18 cellular contexts compared by ENCODE assay signal in the genomic region with DNA sequence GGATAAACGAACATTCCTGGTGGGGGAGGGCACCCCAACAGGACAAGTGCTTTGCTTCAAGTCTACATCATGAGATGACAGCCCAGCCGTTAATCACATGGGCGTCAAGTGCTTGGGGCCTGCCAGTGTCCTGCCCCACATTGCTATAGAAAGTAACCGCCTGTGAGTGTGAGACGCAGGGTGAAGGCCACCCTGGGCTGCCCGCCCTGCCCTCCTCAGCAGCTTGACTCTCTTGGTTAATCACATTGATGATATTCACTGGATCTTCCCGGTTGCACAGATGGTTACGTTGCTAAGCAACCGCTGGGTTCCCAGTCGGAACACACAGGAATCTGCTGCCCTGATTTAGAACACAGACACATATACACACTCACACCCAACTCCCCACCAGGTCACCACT.
DNase-seq lines count a peak whose midpoint lies in the region; ATAC-seq, FAIRE-seq and TF ChIP-seq lines count a peak whose summit lies in the region.
"Had no signal": no experiment of that assay in that cellular context is flagged by ENCODE, and none has a peak within 500 bp of the region (broad histone marks: within the 10 kb centered on the region; RNA-seq: fewer than 3 reads in every experiment).

No MANE protein-coding gene starts in this region.

- H3K4me1 ChIP-seq in lower lobe of right lung, result peaks cover 1% of the 10 kb centered on the region
- H3K4me1 ChIP-seq in esophagus squamous epithelium, result no peaks in the 10 kb centered on the region
- peaks cover 2% of the 10 kb centered on the region for H3K4me1 ChIP-seq in upper lobe of right lung
- H3K4me1 ChIP-seq: Caco-2 had no signal

- no peaks in the 10 kb centered on the region for H3K4me1 Mint-ChIP-seq in CD4-positive, alpha-beta T cell (ENCODE audit: low read depth)

- no peaks in the 10 kb centered on the region for H3K9me3 Mint-ChIP-seq in CD4-positive, alpha-beta T cell
- H3K9me3 Mint-ChIP-seq: activated T-helper 1 cell treated with anti-CD3 and anti-CD28 coated beads, Interleukin-12 subunit alpha, Interleukin-12 subunit beta, Interleukin-2, Interleukin-4 antibody, amounts not matched to agents 30 ng/mL and 10 ng/mL and 1 ng/mL, durations not matched to agents 14 hours and 24 hours and 36 hours had no signal

- no peak overlapping the region for H3K4me3 Mint-ChIP-seq in CD4-positive, alpha-beta T cell
- H3K4me3 Mint-ChIP-seq: activated T-helper 1 cell treated with anti-CD3 and anti-CD28 coated beads, Interleukin-12 subunit alpha, Interleukin-12 subunit beta, Interleukin-2, Interleukin-4 antibody, amounts not matched to agents 30 ng/mL and 10 ng/mL and 1 ng/mL, durations not matched to agents 14 hours and 24 hours and 36 hours had no signal

- H3K27me3 ChIP-seq in lower lobe of right lung (ENCODE audit: low read depth), result no peaks in the 10 kb centered on the region
- no peaks in the 10 kb centered on the region for H3K27me3 ChIP-seq in CD4-positive, alpha-beta T cell (ENCODE audit: control insufficient read depth, insufficient read depth, low read length)
- H3K27me3 ChIP-seq in esophagus squamous epithelium, result no peaks in the 10 kb centered on the region
- H3K27me3 ChIP-seq in upper lobe of right lung, result no peaks in the 10 kb centered on the region
- H3K27me3 ChIP-seq: ovary had no signal

- TF ChIP-seq POLR2A in esophagus squamous epithelium (IDR thresholded peaks at IDR 0.05), result no peak

- H3K36me3 Mint-ChIP-seq in CD4-positive, alpha-beta T cell (ENCODE audit: low read depth), result no peaks in the 10 kb centered on the region

- intact Hi-C loops in lower lobe of right lung (cut with DNase I) (no loop called here), esophagus squamous epithelium (cut with DNase I) (no loop called here), upper lobe of right lung (cut with DNase I) (no loop called here)
- intact Hi-C loops in CD4-positive, alpha-beta T cell (cut with DNase I, micrococcal nuclease), result no loop called here

- peak; percentile 73 for DNase-seq in D721Med (ENCODE audit: insufficient read length, low spot score)
- DNase-seq in NCI-H2171 (lab: John Stamatoyannopoulos, UW), result peak; percentile 60
- DNase-seq in lower lobe of right lung, result peak; percentile 22
- no peak for DNase-seq in CD4-positive, alpha-beta T cell
- DNase-seq in esophagus squamous epithelium (lab: John Stamatoyannopoulos, UW), result no peak
- DNase-seq in upper lobe of right lung, result no peak
- DNase-seq: activated CD4-positive, alpha-beta T cell treated with anti-CD3 and anti-CD28 coated beads, Interleukin-2, amount 50 U/mL, for 4 hours; Caco-2; KBM-7; NCI-H187; ovary; SHP77; stimulated activated CD4-positive, alpha-beta T cell treated with anti-CD3 and anti-CD28 coated beads, Interleukin-12 subunit alpha, Interleukin-12 subunit beta, amount 100 ng/mL, for 4 hours had no signal

- no peak for ATAC-seq in lower lobe of right lung
- ATAC-seq in CD4-positive, alpha-beta T cell (ENCODE audit: poor library complexity), result no peak
- no peak for ATAC-seq in HG03378 (IDR thresholded peaks at IDR 0.05; ENCODE audit: unreplicated experiment)
- ATAC-seq in upper lobe of right lung, result no peak

- TF ChIP-seq CTCF in D721Med (IDR thresholded peaks at IDR 0.05; ENCODE audit: insufficient read depth, missing control alignments) (no peak), lower lobe of right lung (IDR thresholded peaks at IDR 0.05) (no peak), esophagus squamous epithelium (IDR thresholded peaks at IDR 0.05) (no peak), upper lobe of right lung (IDR thresholded peaks at IDR 0.05) (no peak)
- TF ChIP-seq CTCF in CD4-positive, alpha-beta T cell (IDR thresholded peaks at IDR 0.05), result no peak

- H3K4me3 ChIP-seq in lower lobe of right lung (no peak overlapping the region), esophagus squamous epithelium (no peak overlapping the region), upper lobe of right lung (no peak overlapping the region)
- H3K4me3 ChIP-seq: ovary had no signal

- H3K27ac ChIP-seq in cingulate gyrus (ENCODE audit: low read depth, low read length), result peak overlapping the region; percentile 65
- H3K27ac ChIP-seq in lower lobe of right lung, result no peak overlapping the region
- H3K27ac ChIP-seq in CD4-positive, alpha-beta T cell (ENCODE audit: low read depth, low read length), result no peak overlapping the region
- no peak overlapping the region for H3K27ac ChIP-seq in esophagus squamous epithelium
- H3K27ac ChIP-seq in upper lobe of right lung, result no peak overlapping the region
- H3K27ac ChIP-seq: ovary had no signal

- H3K9me3 ChIP-seq in lower lobe of right lung (no peaks in the 10 kb centered on the region), esophagus squamous epithelium (no peaks in the 10 kb centered on the region), upper lobe of right lung (no peaks in the 10 kb centered on the region)
- H3K9me3 ChIP-seq in CD4-positive, alpha-beta T cell (ENCODE audit: control insufficient read depth, low read length), result no peaks in the 10 kb centered on the region
- H3K9me3 ChIP-seq: Caco-2, ovary had no signal

- CTCF ChIA-PET in CD4-positive, alpha-beta T cell (lab: Charles Lee), result no interaction called here

- H3K27me3 Mint-ChIP-seq in CD4-positive, alpha-beta T cell, result no peaks in the 10 kb centered on the region

- H3K36me3 ChIP-seq in lower lobe of right lung (no peaks in the 10 kb centered on the region), esophagus squamous epithelium (no peaks in the 10 kb centered on the region), upper lobe of right lung (no peaks in the 10 kb centered on the region)
- H3K36me3 ChIP-seq: ovary had no signal

- no peak overlapping the region for H3K27ac Mint-ChIP-seq in CD4-positive, alpha-beta T cell
- H3K27ac Mint-ChIP-seq: activated T-helper 1 cell treated with anti-CD3 and anti-CD28 coated beads, Interleukin-12 subunit alpha, Interleukin-12 subunit beta, Interleukin-2, Interleukin-4 antibody, amounts not matched to agents 30 ng/mL and 10 ng/mL and 1 ng/mL, durations not matched to agents 14 hours and 24 hours and 36 hours had no signal

- POLR2A ChIA-PET in CD4-positive, alpha-beta T cell (lab: Charles Lee), result no interaction called here

- 70 to 75% methylated on average over 10 of the region's 10 CpGs for WGBS in esophagus squamous epithelium, 2 donors

- FAIRE-seq in D721Med (lab: Jason Lieb, UNC), result peak; percentile 55
- FAIRE-seq: GM18507, H54 had no signal

Comparison
In these comparisons a context has a peak if more than half of its experiments do, and no peak if none do; other contexts are left out.
1. DNase-seq: peak in D721Med (single experiment), NCI-H2171 (single experiment) and lower lobe of right lung (single experiment); none in CD4-positive, alpha-beta T cell (0 of 10), esophagus squamous epithelium (single experiment) and upper lobe of right lung (single experiment).